In the genomic region with DNA sequence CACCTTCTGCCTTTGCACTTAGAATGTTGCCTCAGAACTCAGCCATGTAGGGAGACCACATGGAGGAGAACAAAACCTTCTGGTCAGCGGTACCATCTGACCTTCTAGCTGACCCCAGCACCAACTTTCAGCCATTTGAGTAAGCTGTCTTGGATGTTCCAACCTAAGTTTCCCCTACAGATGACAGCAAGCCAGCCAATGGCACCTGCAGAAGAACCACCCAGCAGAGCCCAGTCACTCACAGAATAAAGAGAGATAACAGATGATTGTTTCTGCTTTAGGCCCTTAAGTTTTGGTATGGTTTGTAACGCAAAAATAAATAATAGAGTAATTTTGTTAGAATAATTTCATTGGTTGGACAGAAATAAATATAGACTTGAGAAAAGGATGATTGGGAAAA, we compare ENCODE assay signal across 8 cellular contexts. TPM values are rescaled to one million over a fixed set of nuclear protein-coding genes. Genes with fewer than 3 reads are reported as not detected.
"Had no signal": no experiment of that assay in that cellular context is flagged by ENCODE, and none has a peak within 500 bp of the region (broad histone marks: within the 10 kb centered on the region; RNA-seq: fewer than 3 reads in every experiment).

No MANE protein-coding gene starts in this region.

- H3K4me1 ChIP-seq: HAP-1 had no signal

- H3K4me3 Mint-ChIP-seq: HFFc6, IgD-negative memory B cell had no signal

- DNase-seq: GOT3, H7, HFFc6, KBM-7 had no signal

- H3K36me3 Mint-ChIP-seq: IgD-negative memory B cell had no signal

- FAIRE-seq: HTR-8/SVneo had no signal

- H3K27ac Mint-ChIP-seq: HFFc6, IgD-negative memory B cell had no signal

- H3K4me1 Mint-ChIP-seq: IgD-negative memory B cell had no signal

- ATAC-seq: HCT116 had no signal

- H3K36me3 ChIP-seq: HAP-1 had no signal

- H3K27me3 Mint-ChIP-seq: IgD-negative memory B cell had no signal

- H3K9me3 ChIP-seq: HAP-1 had no signal

- H3K4me3 ChIP-seq: HAP-1 had no signal

RNA-seq across cellular contexts. Expression of gene DNAH5, which starts 10.4 kb away (rescaled TPM):
- polyA plus RNA-seq: IgD-negative memory B cell had no signal
